In the genomic region with DNA sequence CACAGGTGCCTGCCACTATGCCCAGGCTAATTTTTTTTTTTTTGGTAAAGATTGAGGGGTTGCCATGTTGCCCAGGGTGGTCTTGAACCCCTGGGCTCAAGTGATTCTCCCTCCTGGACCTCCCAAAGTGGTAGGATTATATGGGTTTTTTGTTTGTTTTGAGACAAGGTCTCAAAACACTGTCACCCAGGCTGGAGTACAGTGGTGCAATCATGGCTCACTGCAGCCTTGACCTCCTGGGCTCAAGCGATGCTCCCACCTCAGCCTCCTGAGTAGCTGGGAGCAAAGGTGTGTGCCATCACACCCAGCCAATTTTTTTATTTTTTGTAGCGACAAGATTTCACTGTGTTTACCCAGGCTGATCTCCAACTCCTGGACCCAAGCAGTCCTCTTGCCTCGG, we compare ENCODE assay signal across 40 cellular contexts.
"Had no signal": no experiment of that assay in that cellular context is flagged by ENCODE, and none has a peak within 500 bp of the region (broad histone marks: within the 10 kb centered on the region; RNA-seq: fewer than 3 reads in every experiment).

No MANE protein-coding gene starts in this region.

- H3K27me3 ChIP-seq: adrenal gland, ascending aorta, body of pancreas, brain microvascular endothelial cell, breast epithelium, cardiac muscle cell had no signal

- H3K27me3 Mint-ChIP-seq: activated naive CD4-positive, alpha-beta T cell treated with anti-CD3 and anti-CD28 coated beads, Interleukin-2, amount 10 ng/mL, durations not matched to agents 7 days and 5 days; activated naive CD4-positive, alpha-beta T cell treated with anti-CD3 and anti-CD28 coated beads, Interleukin-2, amount 50 U/mL, for 24 hours; activated naive CD8-positive, alpha-beta T cell; activated naive CD8-positive, alpha-beta T cell treated with anti-CD3 and anti-CD28 coated beads for 36 hours; activated naive CD8-positive, alpha-beta T cell treated with anti-CD3 and anti-CD28 coated beads, Interleukin-2, amount 10 ng/mL, durations not matched to agents 7 days and 5 days; activated naive CD8-positive, alpha-beta T cell treated with anti-CD3 and anti-CD28 coated beads, Interleukin-2, amount 50 U/mL, for 24 hours; activated T-cell treated with anti-CD3 and anti-CD28 coated beads, Interleukin-2, amount 50 U/mL, for 24 hours; activated T-helper 17 cell treated with anti-CD3 and anti-CD28 coated beads, Interleukin-2, amount 50 U/mL, for 72 hours had no signal

- H3K9me3 Mint-ChIP-seq: activated naive CD8-positive, alpha-beta T cell treated with anti-CD3 and anti-CD28 coated beads for 36 hours; activated naive CD8-positive, alpha-beta T cell treated with anti-CD3 and anti-CD28 coated beads, Interleukin-2, amount 10 ng/mL, durations not matched to agents 7 days and 5 days; activated T-cell treated with anti-CD3 and anti-CD28 coated beads, Interleukin-2, amount 50 U/mL, for 4 hours; activated T-cell treated with anti-CD3 and anti-CD28 coated beads, Interleukin-2, amount 50 U/mL, for 72 hours; activated T-helper 1 cell treated with anti-CD3 and anti-CD28 coated beads, Interleukin-12 subunit alpha, Interleukin-12 subunit beta, Interleukin-2, Interleukin-4 antibody, amounts not matched to agents 30 ng/mL and 10 ng/mL and 1 ng/mL, durations not matched to agents 14 hours and 24 hours and 36 hours; activated T-helper 17 cell treated with anti-CD3 and anti-CD28 coated beads, Interleukin-2, amount 50 U/mL, for 72 hours; activated T-helper 2 cell treated with anti-CD3 and anti-CD28 coated beads, Interferon-gamma antibody, Interleukin-2, Interleukin-4, amounts not matched to agents 10 μg/mL and 5 μg/mL and 100 μg/mL, durations not matched to agents 14 hours and 24 hours and 36 hours; central memory CD8-positive, alpha-beta T cell had no signal

- DNase-seq: activated effector memory CD4-positive, alpha-beta T cell treated with anti-CD3 and anti-CD28 coated beads, Interleukin-2, amount 50 U/mL, for 16 hours; activated effector memory CD4-positive, alpha-beta T cell treated with Interleukin-2 at 50 U/mL for 16 hours; activated gamma-delta T cell; activated gamma-delta T cell treated with Interleukin-2 at 50 U/mL for 16 hours; activated naive CD4-positive, alpha-beta T cell; activated naive CD4-positive, alpha-beta T cell treated with anti-CD3 and anti-CD28 coated beads for 36 hours; activated naive CD4-positive, alpha-beta T cell treated with anti-CD3 and anti-CD28 coated beads, Interleukin-2, amount 10 ng/mL, durations not matched to agents 7 days and 5 days; activated naive CD4-positive, alpha-beta T cell treated with anti-CD3 and anti-CD28 coated beads, Interleukin-2, amount 50 U/mL, for 16 hours; activated naive CD4-positive, alpha-beta T cell treated with Interleukin-2 at 50 U/mL for 16 hours; activated naive CD8-positive, alpha-beta T cell treated with anti-CD3 and anti-CD28 coated beads for 36 hours; activated naive CD8-positive, alpha-beta T cell treated with anti-CD3 and anti-CD28 coated beads, Interleukin-2, amount 10 ng/mL, durations not matched to agents 7 days and 5 days; activated naive CD8-positive, alpha-beta T cell treated with anti-CD3 and anti-CD28 coated beads, Interleukin-2, amount 50 U/mL, for 24 hours; activated T-cell treated with anti-CD3 and anti-CD28 coated beads, Interleukin-2, amount 50 U/mL, for 1 hour; activated T-cell treated with anti-CD3 and anti-CD28 coated beads, Interleukin-2, amount 50 U/mL, for 24 hours; activated T-cell treated with anti-CD3 and anti-CD28 coated beads, Interleukin-2, amount 50 U/mL, for 4 hours; activated T-cell treated with anti-CD3 and anti-CD28 coated beads, Interleukin-2, amount 50 U/mL, for 48 hours; activated T-cell treated with anti-CD3 and anti-CD28 coated beads, Interleukin-2, amount 50 U/mL, for 72 hours; adrenal gland; amniotic stem cell; amygdala; anterior cingulate cortex; aorta; body of pancreas; brain microvascular endothelial cell; caudate nucleus; central memory CD4-positive, alpha-beta T cell; cerebellar nuclear complex had no signal

- H3K4me3 ChIP-seq: adrenal gland, ascending aorta, body of pancreas, breast epithelium, cardiac muscle cell had no signal

- H3K4me1 Mint-ChIP-seq: brain had no signal

- H3K36me3 Mint-ChIP-seq: brain had no signal

- H3K36me3 ChIP-seq: adrenal gland, ascending aorta, brain microvascular endothelial cell, breast epithelium, cardiac muscle cell had no signal

- H3K4me3 Mint-ChIP-seq: activated naive CD4-positive, alpha-beta T cell treated with anti-CD3 and anti-CD28 coated beads for 36 hours; activated naive CD4-positive, alpha-beta T cell treated with anti-CD3 and anti-CD28 coated beads, Interleukin-2, amount 10 ng/mL, durations not matched to agents 7 days and 5 days; activated naive CD4-positive, alpha-beta T cell treated with anti-CD3 and anti-CD28 coated beads, Interleukin-2, amount 50 U/mL, for 24 hours; activated naive CD8-positive, alpha-beta T cell; activated naive CD8-positive, alpha-beta T cell treated with anti-CD3 and anti-CD28 coated beads for 36 hours; activated naive CD8-positive, alpha-beta T cell treated with anti-CD3 and anti-CD28 coated beads, Interleukin-2, amount 10 ng/mL, durations not matched to agents 7 days and 5 days; activated naive CD8-positive, alpha-beta T cell treated with anti-CD3 and anti-CD28 coated beads, Interleukin-2, amount 50 U/mL, for 24 hours; activated T-cell treated with anti-CD3 and anti-CD28 coated beads, Interleukin-2, amount 50 U/mL, for 24 hours; activated T-cell treated with anti-CD3 and anti-CD28 coated beads, Interleukin-2, amount 50 U/mL, for 4 hours; activated T-cell treated with anti-CD3 and anti-CD28 coated beads, Interleukin-2, amount 50 U/mL, for 72 hours; activated T-helper 1 cell treated with anti-CD3 and anti-CD28 coated beads, Interleukin-12 subunit alpha, Interleukin-12 subunit beta, Interleukin-2, Interleukin-4 antibody, amounts not matched to agents 30 ng/mL and 10 ng/mL and 1 ng/mL, durations not matched to agents 14 hours and 24 hours and 36 hours; activated T-helper 17 cell treated with anti-CD3 and anti-CD28 coated beads, Interleukin-2, amount 50 U/mL, for 72 hours; brain; central memory CD8-positive, alpha-beta T cell had no signal

- H3K27ac Mint-ChIP-seq: activated naive CD4-positive, alpha-beta T cell treated with anti-CD3 and anti-CD28 coated beads for 36 hours; activated naive CD4-positive, alpha-beta T cell treated with anti-CD3 and anti-CD28 coated beads, Interleukin-2, amount 10 ng/mL, durations not matched to agents 7 days and 5 days; activated naive CD4-positive, alpha-beta T cell treated with anti-CD3 and anti-CD28 coated beads, Interleukin-2, amount 50 U/mL, for 24 hours; activated naive CD4-positive, alpha-beta T cell treated with anti-CD3 and anti-CD28 coated beads, Interleukin-2, amount 50 U/mL, for 72 hours; activated naive CD8-positive, alpha-beta T cell; activated naive CD8-positive, alpha-beta T cell treated with anti-CD3 and anti-CD28 coated beads for 36 hours; activated naive CD8-positive, alpha-beta T cell treated with anti-CD3 and anti-CD28 coated beads, Interleukin-2, amount 10 ng/mL, durations not matched to agents 7 days and 5 days; activated naive CD8-positive, alpha-beta T cell treated with anti-CD3 and anti-CD28 coated beads, Interleukin-2, amount 50 U/mL, for 24 hours; activated T-cell treated with anti-CD3 and anti-CD28 coated beads, Interleukin-2, amount 50 U/mL, for 24 hours; activated T-cell treated with anti-CD3 and anti-CD28 coated beads, Interleukin-2, amount 50 U/mL, for 72 hours; activated T-helper 1 cell treated with anti-CD3 and anti-CD28 coated beads, Interleukin-12 subunit alpha, Interleukin-12 subunit beta, Interleukin-2, Interleukin-4 antibody, amounts not matched to agents 30 ng/mL and 10 ng/mL and 1 ng/mL, durations not matched to agents 14 hours and 24 hours and 36 hours; activated T-helper 17 cell treated with anti-CD3 and anti-CD28 coated beads, Interleukin-2, amount 50 U/mL, for 72 hours; activated T-helper 2 cell treated with anti-CD3 and anti-CD28 coated beads, Interferon-gamma antibody, Interleukin-2, Interleukin-4, amounts not matched to agents 10 μg/mL and 5 μg/mL and 100 μg/mL, durations not matched to agents 14 hours and 24 hours and 36 hours; brain had no signal

- H3K4me1 ChIP-seq: adrenal gland, ascending aorta, body of pancreas, breast epithelium had no signal

- H3K27ac ChIP-seq: adrenal gland, ascending aorta, body of pancreas, brain microvascular endothelial cell, breast epithelium, cardiac muscle cell had no signal

- FAIRE-seq: astrocyte, bronchial epithelial cell had no signal

- H3K9me3 ChIP-seq: adrenal gland, ascending aorta, body of pancreas had no signal

- ATAC-seq: activated naive CD4-positive, alpha-beta T cell treated with anti-CD3 and anti-CD28 coated beads, Interleukin-2, amount 50 U/mL, for 72 hours; activated naive CD8-positive, alpha-beta T cell treated with anti-CD3 and anti-CD28 coated beads, Interleukin-2, amount 50 U/mL, for 24 hours; activated T-cell treated with anti-CD3 and anti-CD28 coated beads, Interleukin-2, amount 50 U/mL, for 4 hours; activated T-cell treated with anti-CD3 and anti-CD28 coated beads, Interleukin-2, amount 50 U/mL, for 72 hours; activated T-helper 17 cell treated with anti-CD3 and anti-CD28 coated beads, Interleukin-2, amount 50 U/mL, for 72 hours; body of pancreas had no signal
